Comparison of ENCODE assay signal across 8 cellular contexts in the genomic region with DNA sequence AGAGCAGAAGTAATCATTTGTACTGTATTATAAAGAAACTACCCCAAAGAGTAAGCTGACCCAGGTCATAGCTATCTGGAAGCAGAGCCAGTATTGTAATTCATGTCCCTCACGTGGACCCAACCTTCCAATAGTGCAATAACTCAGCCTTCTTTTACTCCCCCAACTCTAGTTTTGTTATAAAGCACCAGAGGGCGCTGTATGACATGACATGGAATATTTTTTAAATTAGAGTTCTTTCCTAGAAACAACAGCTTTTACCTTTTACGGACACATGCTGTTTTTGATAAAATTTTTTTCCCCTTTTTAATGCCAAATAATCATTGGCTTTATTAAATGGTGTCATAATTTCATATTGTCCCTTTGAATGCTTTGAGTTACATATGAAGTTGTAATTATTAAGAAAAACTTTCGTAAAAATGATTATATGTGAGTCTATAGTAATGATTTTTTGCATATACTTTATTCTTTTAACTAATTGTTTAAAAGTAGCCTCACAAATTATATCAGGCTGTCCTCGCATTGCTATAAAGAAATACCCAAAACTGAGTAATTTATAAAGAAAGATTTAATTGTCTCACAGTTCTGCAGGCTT.
DNase-seq lines count a peak whose midpoint lies in the region; ATAC-seq, FAIRE-seq and TF ChIP-seq lines count a peak whose summit lies in the region.

No MANE protein-coding gene starts in this region.

- peak; percentile 40 for TF ChIP-seq CTCF in AG04449 (IDR thresholded peaks at IDR 0.05; ENCODE audit: insufficient read depth, low read length, missing control alignments)
- TF ChIP-seq CTCF in GM12864 (IDR thresholded peaks at IDR 0.05; ENCODE audit: low read depth, low read length, missing control alignments) = peak; percentile 39
- TF ChIP-seq CTCF in right atrium auricular region (IDR thresholded peaks at IDR 0.05) = peak; percentile 41 to 77

- peaks cover 75% of the 10 kb centered on the region for H3K36me3 ChIP-seq in adipocyte (ENCODE audit: control insufficient read depth, insufficient read depth, low read length, severe bottlenecking)
- peaks cover 55% of the 10 kb centered on the region for H3K36me3 ChIP-seq in right atrium auricular region
- H3K36me3 ChIP-seq in small intestine (ENCODE audit: control insufficient read depth in 2 of 2, insufficient read depth in 2 of 2, low read length in 2 of 2) = peaks cover 0 to 10% of the 10 kb centered on the region in 2 donors

- no peak for FAIRE-seq in small intestine (lab: Jason Lieb, UNC)

- H3K9ac ChIP-seq in adipocyte (ENCODE audit: low read length) = no peak overlapping the region

- peak overlapping the region in 1 of 2 donors; percentile 15 for H3K27ac ChIP-seq in right atrium auricular region
- H3K27ac ChIP-seq in small intestine (ENCODE audit: low read depth in 1 of 2, low read length in 1 of 2) = no peak overlapping the region

- H3K4me3 ChIP-seq in AG04449 (ENCODE audit: low read depth, low read length) (no peak overlapping the region), GM12864 (ENCODE audit: low read depth, low read length) (no peak overlapping the region), adipocyte (ENCODE audit: low read length) (no peak overlapping the region), right atrium auricular region (no peak overlapping the region), small intestine (ENCODE audit: low read depth in 1 of 2, low read length in 2 of 2) (no peak overlapping the region)

- CTCF ChIA-PET in AG04449 (lab: Yijun Ruan, JAX) = interaction anchor here (0.7 to 2.6 kb wide), 39 partner anchors 9 to 350 kb away, joined by 3 to 101 read pairs (median 4); a partner anchor contains a TSS

- peaks cover 10% of the 10 kb centered on the region for H3K4me1 ChIP-seq in adipocyte (ENCODE audit: control insufficient read depth, insufficient read depth, low read length)
- H3K4me1 ChIP-seq in right atrium auricular region = no peaks in the 10 kb centered on the region
- no peaks in the 10 kb centered on the region for H3K4me1 ChIP-seq in small intestine (ENCODE audit: control insufficient read depth in 2 of 2, insufficient read depth in 1 of 2, low read depth in 1 of 2, low read length in 1 of 2)

- H3K27me3 ChIP-seq in adipocyte (replicated peaks; ENCODE audit: control insufficient read depth, insufficient read depth, low read length) (no peaks in the 10 kb centered on the region), right atrium auricular region (no peaks in the 10 kb centered on the region), small intestine (ENCODE audit: control insufficient read depth in 2 of 2, insufficient read depth in 2 of 2, low read length in 2 of 2) (no peaks in the 10 kb centered on the region)

- no peak for ATAC-seq in HG02973 (IDR thresholded peaks at IDR 0.05; ENCODE audit: unreplicated experiment)

- POLR2A ChIA-PET in AG04449 (lab: Yijun Ruan, JAX) = no interaction called here

- DNase-seq in AG04449 (ENCODE audit: low read depth, low spot score) (no peak), GM12864 (ENCODE audit: low read depth) (no peak), NCI-H2107 treated with DMSO at 0.1 percent for 48 hours (lab: John Stamatoyannopoulos, UW; ENCODE audit: unreplicated experiment) (peak; percentile 59), adipocyte (ENCODE audit: low read depth) (peak; percentile 91), right atrium auricular region (ENCODE audit: low spot score) (no peak), small intestine (peak; percentile 29), NCI-H510A treated with DMSO at 0.1 percent for 48 hours (lab: John Stamatoyannopoulos, UW) (no peak)

- WGBS in small intestine, 3 donors = 74 to 83% (median 76%) methylated on average over 5 of the region's 5 CpGs

- peaks cover 3% of the 10 kb centered on the region for H3K9me3 ChIP-seq in adipocyte (ENCODE audit: control insufficient read depth, low read length)
- H3K9me3 ChIP-seq in right atrium auricular region = no peaks in the 10 kb centered on the region
- H3K9me3 ChIP-seq in small intestine (ENCODE audit: control insufficient read depth, low read depth) = no peaks in the 10 kb centered on the region

Comparison
In these comparisons a context has a peak if more than half of its experiments do, and no peak if none do; other contexts are left out.
1. DNase-seq: peak in NCI-H2107 treated with DMSO at 0.1 percent for 48 hours (single experiment), adipocyte (single experiment) and small intestine (single experiment); none in AG04449 (single experiment), GM12864 (single experiment), right atrium auricular region (single experiment) and NCI-H510A treated with DMSO at 0.1 percent for 48 hours (single experiment).
2. Peak in every context shown above with its lines, with median percentiles within 50 percentile points of each other: CTCF ChIP-seq.